15 cellular contexts compared by ENCODE assay signal in genomic region chr19:18422530-18423191, GRCh38. TPM values are rescaled to one million over a fixed set of nuclear protein-coding genes. Genes with fewer than 3 reads are reported as not detected.
DNase-seq lines count a peak whose midpoint lies in the region; ATAC-seq, FAIRE-seq and TF ChIP-seq lines count a peak whose summit lies in the region.
"Had no signal": no experiment of that assay in that cellular context is flagged by ENCODE, and none has a peak within 500 bp of the region (broad histone marks: within the 10 kb centered on the region; RNA-seq: fewer than 3 reads in every experiment).

No MANE protein-coding gene starts in this region.

- no peak for FAIRE-seq in H1 (lab: Jason Lieb, UNC)
- FAIRE-seq: frontal cortex had no signal

- H3K36me3 ChIP-seq in left ventricle myocardium inferior: no peaks in the 10 kb centered on the region
- no peaks in the 10 kb centered on the region for H3K36me3 ChIP-seq in H1 (ENCODE audit: control insufficient read depth in 2 of 4, insufficient read depth in 4 of 4, low read length in 3 of 4)
- H3K36me3 ChIP-seq in stomach smooth muscle (ENCODE audit: control insufficient read depth in 2 of 2, insufficient read depth in 2 of 2, low read length in 2 of 2): no peaks in the 10 kb centered on the region
- H3K36me3 ChIP-seq: prostate gland had no signal

- H2BK12ac ChIP-seq in H1 (ENCODE audit: low read depth, low read length): peak overlapping the region; percentile 60; the same call in 1 of the 2 replicates

- POLR2A ChIA-PET in H1 (lab: Charles Lee; ENCODE audit: partially characterized antibody): interaction anchor here (0.6 to 6.8 kb wide), 4 partner anchors 11 to 410 kb away, joined by 3 to 65 read pairs (median 15); no protein-coding TSS in a partner anchor

- no peak overlapping the region for H3K4me2 ChIP-seq in H1 (ENCODE audit: insufficient read depth in 1 of 2, low read depth in 2 of 2, low read length in 2 of 2)

- H3K27ac Mint-ChIP-seq in T-helper 2 cell treated with Interferon-gamma antibody and Interleukin-4, amounts not matched to agents 5 μg/mL and 100 μg/mL, for 36 hours: peak overlapping the region; percentile 94
- H3K27ac Mint-ChIP-seq: dendritic cell treated with granulocyte-macrophage colony-stimulating factor and Interleukin-4, amounts not matched to agents 40 ng/mL and 50 ng/mL, for 4 days had no signal

- H3K4me3 ChIP-seq in left ventricle myocardium inferior (no peak overlapping the region), H1 (ENCODE audit: extremely low read depth in 1 of 4, insufficient read depth in 2 of 4, low read depth in 3 of 4, low read length in 4 of 4) (no peak overlapping the region), stomach smooth muscle (ENCODE audit: low read length in 2 of 2) (no peak overlapping the region)
- H3K4me3 ChIP-seq: prostate gland had no signal

- no peak overlapping the region for H2BK120ac ChIP-seq in H1 (replicated peaks; ENCODE audit: low read depth, low read length)

- peak overlapping the region; percentile 12 for H3K27ac ChIP-seq in left ventricle myocardium inferior (replicated peaks)
- no peak overlapping the region for H3K27ac ChIP-seq in H1 (ENCODE audit: low read depth, low read length)
- peak overlapping the region; percentile 6 for H3K27ac ChIP-seq in stomach smooth muscle (ENCODE audit: low read length)
- H3K27ac ChIP-seq: prostate gland had no signal

- H3K56ac ChIP-seq in H1 (replicated peaks; ENCODE audit: insufficient read length, low read depth, low read length): no peak overlapping the region

- no peak overlapping the region; the same call in 1 of the 2 replicates for H3K18ac ChIP-seq in H1 (ENCODE audit: extremely low read depth, low read length)

- TF ChIP-seq CTCF in left ventricle myocardium inferior (IDR thresholded peaks at IDR 0.05; ENCODE audit: borderline replicate concordance): no peak
- TF ChIP-seq CTCF in H1 (IDR thresholded peaks at IDR 0.05; ENCODE audit: control extremely low read depth in 1 of 3, insufficient read depth in 1 of 3, low read depth in 1 of 3, low read length in 3 of 3): no peak

- H2AFZ ChIP-seq in H1 (ENCODE audit: low read length): no peak overlapping the region

- intact Hi-C loops in left ventricle myocardium inferior (cut with micrococcal nuclease): no loop called here
- intact Hi-C loops in Right ventricle myocardium superior (cut with DNase I): no loop called here
- intact Hi-C loops in posterior vena cava (cut with DNase I): no loop called here

- no peaks in the 10 kb centered on the region for H3K27me3 Mint-ChIP-seq in T-helper 2 cell treated with Interferon-gamma antibody and Interleukin-4, amounts not matched to agents 5 μg/mL and 100 μg/mL, for 36 hours (ENCODE audit: low read depth)
- H3K27me3 Mint-ChIP-seq: dendritic cell treated with granulocyte-macrophage colony-stimulating factor and Interleukin-4, amounts not matched to agents 40 ng/mL and 50 ng/mL, for 4 days had no signal

- no peak overlapping the region for H3K4ac ChIP-seq in H1 (replicated peaks; ENCODE audit: insufficient read length, low read depth, low read length)

- no peak overlapping the region for H4K8ac ChIP-seq in H1 (ENCODE audit: extremely low read depth, insufficient read depth, low read length)

- H3K23ac ChIP-seq in H1 (ENCODE audit: insufficient read length): no peak overlapping the region

- H3K14ac ChIP-seq in H1 (ENCODE audit: insufficient read length): no peak overlapping the region

- H2BK20ac ChIP-seq in H1 (ENCODE audit: low read length): no peak overlapping the region

- peaks cover 11% of the 10 kb centered on the region; the same call in 1 of the 2 replicates for H3K23me2 ChIP-seq in H1 (ENCODE audit: low read depth, low read length)

- no peak for TF ChIP-seq POLR2A in H1 (IDR thresholded peaks at IDR 0.05; ENCODE audit: control extremely low read depth in 1 of 2, low read depth in 2 of 2, low read length in 2 of 2)

- no peak overlapping the region for H2BK5ac ChIP-seq in H1 (ENCODE audit: low read depth, low read length)

- peaks cover 0 to 4% of the 10 kb centered on the region in 2 experiments; a peak in 1 of 4 replicates for H3K79me2 ChIP-seq in H1 (ENCODE audit: control insufficient read depth in 1 of 2, insufficient read depth in 2 of 2, low read length in 2 of 2)

- peak overlapping the region; percentile 46; the same call in 1 of the 2 replicates for H2BK15ac ChIP-seq in H1 (ENCODE audit: low read length)

- DNase-seq in left ventricle myocardium inferior (no peak), Right ventricle myocardium superior (no peak), H1 (ENCODE audit: low read depth in 1 of 2, low spot score in 2 of 2) (no peak), AG08396 (ENCODE audit: low spot score) (no peak), posterior vena cava (ENCODE audit: low spot score) (no peak)
- DNase-seq in T-helper 2 cell treated with Interferon-gamma antibody and Interleukin-4, amounts not matched to agents 5 μg/mL and 100 μg/mL, for 36 hours (ENCODE audit: low spot score): peak; percentile 35
- DNase-seq: KBM-7, NCI-H2107, RPMI8226 had no signal

- peaks cover 4 to 16% of the 10 kb centered on the region in 2 experiments for H4K20me1 ChIP-seq in H1 (replicated peaks in 1 of 2; ENCODE audit: control insufficient read depth in 1 of 2, insufficient read depth in 2 of 2, low read length in 2 of 2)

- ATAC-seq in Right ventricle myocardium superior (ENCODE audit: poor library complexity) (no peak), GM18907 (IDR thresholded peaks at IDR 0.05; ENCODE audit: unreplicated experiment) (no peak)

- H3K4me1 ChIP-seq in left ventricle myocardium inferior: peaks cover 85% of the 10 kb centered on the region
- H3K4me1 ChIP-seq in H1 (replicated peaks in 1 of 4; ENCODE audit: control insufficient read depth in 3 of 4, insufficient read depth in 4 of 4, low read length in 3 of 4): peaks cover 0 to 33% (median 24%) of the 10 kb centered on the region in 4 experiments; a peak in 6 of 7 replicates
- peaks cover 62% of the 10 kb centered on the region for H3K4me1 ChIP-seq in stomach smooth muscle (ENCODE audit: control insufficient read depth, insufficient read depth, low read length)

- H2AK5ac ChIP-seq in H1 (ENCODE audit: low read depth, low read length): no peak overlapping the region

- no peak for TF ChIP-seq EP300 in H1 (IDR thresholded peaks at IDR 0.05; ENCODE audit: borderline replicate concordance in 1 of 2, low read depth in 2 of 2, low read length in 2 of 2)

- H4K5ac ChIP-seq in H1 (ENCODE audit: insufficient read length, low read depth, low read length): no peak overlapping the region

- H3K9me3 ChIP-seq in left ventricle myocardium inferior (replicated peaks): no peaks in the 10 kb centered on the region
- H3K9me3 ChIP-seq in H1 (ENCODE audit: insufficient read depth in 2 of 2, low read depth in 1 of 2, low read length in 1 of 2): no peaks in the 10 kb centered on the region
- H3K9me3 ChIP-seq in stomach smooth muscle (ENCODE audit: control insufficient read depth in 2 of 2, low read length in 2 of 2): no peaks in the 10 kb centered on the region
- H3K9me3 ChIP-seq: prostate gland had no signal

- H3K27me3 ChIP-seq in left ventricle myocardium inferior (ENCODE audit: low read depth) (peaks cover 9% of the 10 kb centered on the region), H1 (replicated peaks in 1 of 4; ENCODE audit: control insufficient read depth in 3 of 4, extremely low read depth in 1 of 4, insufficient read depth in 3 of 4, low read length in 3 of 4) (peaks cover 5 to 26% (median 21%) of the 10 kb centered on the region in 4 experiments), stomach smooth muscle (ENCODE audit: control insufficient read depth in 1 of 2, insufficient read depth in 2 of 2, low read length in 2 of 2) (peaks cover 7 to 10% of the 10 kb centered on the region in 2 donors)

- no peaks in the 10 kb centered on the region for H3K9me3 Mint-ChIP-seq in T-helper 2 cell treated with Interferon-gamma antibody and Interleukin-4, amounts not matched to agents 5 μg/mL and 100 μg/mL, for 36 hours
- H3K9me3 Mint-ChIP-seq: activated naive CD4-positive, alpha-beta T cell treated with anti-CD3 and anti-CD28 coated beads, Interleukin-2, amount 50 U/mL, for 72 hours; dendritic cell treated with granulocyte-macrophage colony-stimulating factor and Interleukin-4, amounts not matched to agents 40 ng/mL and 50 ng/mL, for 4 days had no signal

- no peak overlapping the region for H4K91ac ChIP-seq in H1 (replicated peaks; ENCODE audit: insufficient read length, low read length)

- 88% methylated on average over 14 of the region's 14 CpGs; no CpG with 5 or more reads in 1 of the 2 experiments for WGBS in H1 (ENCODE audit: extremely low coverage in 1 of 2, insufficient coverage in 1 of 2, insufficient read length in 1 of 2, insufficient replicate concordance in 2 of 2, low coverage in 1 of 2, low lambda C conversion rate in 2 of 2, missing lambda C conversion rate in 1 of 2), 2 experiments

- H3K79me1 ChIP-seq in H1 (ENCODE audit: low read depth, low read length): peaks cover 3% of the 10 kb centered on the region; the same call in 1 of the 2 replicates

- H3K9ac ChIP-seq in H1 (replicated peaks in 1 of 4; ENCODE audit: extremely low read depth in 1 of 4, low read depth in 3 of 4, low read length in 3 of 4) (no peak overlapping the region), stomach smooth muscle (ENCODE audit: low read length in 2 of 2) (no peak overlapping the region)

- peaks cover 14% of the 10 kb centered on the region for H3K36me3 Mint-ChIP-seq in T-helper 2 cell treated with Interferon-gamma antibody and Interleukin-4, amounts not matched to agents 5 μg/mL and 100 μg/mL, for 36 hours (ENCODE audit: low read depth)

- CTCF ChIA-PET in H1 (lab: Charles Lee; ENCODE audit: partially characterized antibody): interaction anchor here (0.6 to 4.1 kb wide), 11 partner anchors 10 to 94 kb away, joined by 3 to 30 read pairs (median 4); no protein-coding TSS in a partner anchor

- H3K4me1 Mint-ChIP-seq in T-helper 2 cell treated with Interferon-gamma antibody and Interleukin-4, amounts not matched to agents 5 μg/mL and 100 μg/mL, for 36 hours (ENCODE audit: low read depth): peaks cover 50% of the 10 kb centered on the region

- H3K4me3 Mint-ChIP-seq in T-helper 2 cell treated with Interferon-gamma antibody and Interleukin-4, amounts not matched to agents 5 μg/mL and 100 μg/mL, for 36 hours: peak overlapping the region; percentile 98
- H3K4me3 Mint-ChIP-seq: dendritic cell treated with granulocyte-macrophage colony-stimulating factor and Interleukin-4, amounts not matched to agents 40 ng/mL and 50 ng/mL, for 4 days had no signal

- no peak for TF ChIP-seq RAD21 in H1 (IDR thresholded peaks at IDR 0.05 in 1 of 2, conservative IDR thresholded peaks at IDR 0.05 in 1 of 2; ENCODE audit: low read depth in 2 of 2, low read length in 2 of 2)

RNA-seq across cellular contexts. Expression of gene SSBP4, which starts 3.5 kb away (rescaled TPM):
- 30.8 TPM for total RNA-seq in left ventricle myocardium inferior
- 30.4 TPM for total RNA-seq in Right ventricle myocardium superior
- total RNA-seq in H1 (2021; fragmentation: NEBNext Ultra II Directional; extraction: Animal tissue kit (Norgen Biotek cat#: 25700)): 26.4 and 30.5 TPM in 2 replicates
- polyA plus RNA-seq in H1 (2011; rRNA removed): 33.7 and 51.3 TPM in 2 replicates
- 28.5 TPM for polyA plus RNA-seq in H1 (2011; cell fraction: cytosol; rRNA removed)
- polyA plus RNA-seq in H1 (2011; cell fraction: nucleus; rRNA removed): 60.9 TPM
- polyA plus RNA-seq in H1 (2012, experiment 1 of 2): 11.5 to 29.1 TPM (median 22.0 TPM) in 4 replicates
- 26.6 TPM for polyA plus RNA-seq in H1 (2012, experiment 2 of 2)
- 40.7 TPM for polyA plus RNA-seq in H1 (2013, experiment 1 of 2)
- polyA plus RNA-seq in H1 (2013, experiment 2 of 2): 42.3 TPM
- polyA minus RNA-seq in H1 (2011; rRNA and poly(A)+ RNA removed): 1.9 and 3.2 TPM in 2 replicates
- polyA minus RNA-seq in H1 (2011; cell fraction: cytosol; rRNA and poly(A)+ RNA removed): 25.3 TPM
- 21.7 TPM for polyA minus RNA-seq in H1 (2011; cell fraction: nucleus; rRNA and poly(A)+ RNA removed)
- 10 to 100 TPM; 54.4 to 56.9 TPM for total RNA-seq in posterior vena cava

RNA-seq across cellular contexts. Expression of gene ISYNA1, which starts 15.3 kb away (rescaled TPM):
- total RNA-seq in left ventricle myocardium inferior: 24.1 TPM
- total RNA-seq in Right ventricle myocardium superior: 26.0 TPM
- total RNA-seq in H1 (2021; fragmentation: NEBNext Ultra II Directional; extraction: Animal tissue kit (Norgen Biotek cat#: 25700)): 207 and 215 TPM in 2 replicates
- polyA plus RNA-seq in H1 (2011; rRNA removed): 264 and 330 TPM in 2 replicates
- 164 TPM for polyA plus RNA-seq in H1 (2011; cell fraction: cytosol; rRNA removed)
- 558 TPM for polyA plus RNA-seq in H1 (2011; cell fraction: nucleus; rRNA removed)
- polyA plus RNA-seq in H1 (2012, experiment 1 of 2): 147 to 255 TPM (median 231 TPM) in 4 replicates
- polyA plus RNA-seq in H1 (2012, experiment 2 of 2): 269 TPM
- 172 TPM for polyA plus RNA-seq in H1 (2013, experiment 1 of 2)
- polyA plus RNA-seq in H1 (2013, experiment 2 of 2): 158 TPM
- 67.7 and 79.7 TPM in 2 replicates for polyA minus RNA-seq in H1 (2011; rRNA and poly(A)+ RNA removed)
- 153 TPM for polyA minus RNA-seq in H1 (2011; cell fraction: cytosol; rRNA and poly(A)+ RNA removed)
- polyA minus RNA-seq in H1 (2011; cell fraction: nucleus; rRNA and poly(A)+ RNA removed): 97.1 TPM
- total RNA-seq in posterior vena cava: 10 to 100 TPM; 27.5 to 28.1 TPM

RNA-seq across cellular contexts. Expression of gene LRRC25, which starts 25.2 kb away (rescaled TPM):
- total RNA-seq in left ventricle myocardium inferior (2.4 TPM), Right ventricle myocardium superior (3.6 TPM), posterior vena cava (10 to 100 TPM in 1 of 2 donors, 1 to 10 TPM in 1; 6.8 to 16.8 TPM)
- total RNA-seq in H1 (2021; fragmentation: NEBNext Ultra II Directional; extraction: Animal tissue kit (Norgen Biotek cat#: 25700)): 0.20 and 0.23 TPM in 2 replicates
- 0.31 and 0.41 TPM in 2 replicates for polyA plus RNA-seq in H1 (2011; rRNA removed)
- 0.35 TPM for polyA plus RNA-seq in H1 (2011; cell fraction: cytosol; rRNA removed)
- polyA plus RNA-seq in H1 (2011; cell fraction: nucleus; rRNA removed): 0.30 TPM
- 0.09 to 0.29 TPM (median 0.19 TPM) in 3 of 4 replicates, not detected in the other for polyA plus RNA-seq in H1 (2012, experiment 1 of 2)
- 0.16 TPM for polyA plus RNA-seq in H1 (2012, experiment 2 of 2)
- polyA plus RNA-seq in H1 (2013, experiment 1 of 2): 0.14 TPM
- polyA plus RNA-seq in H1 (2013, experiment 2 of 2): 0.13 TPM
- 0.35 and 0.46 TPM in 2 replicates for polyA minus RNA-seq in H1 (2011; rRNA and poly(A)+ RNA removed)
- not detected for polyA minus RNA-seq in H1 (2011; cell fraction: cytosol; rRNA and poly(A)+ RNA removed)
- not detected for polyA minus RNA-seq in H1 (2011; cell fraction: nucleus; rRNA and poly(A)+ RNA removed)
- total RNA-seq: activated naive CD4-positive, alpha-beta T cell treated with anti-CD3 and anti-CD28 coated beads, Interleukin-2, amount 50 U/mL, for 72 hours had no signal

RNA-seq across cellular contexts. Expression of gene GDF15, which starts 36.7 kb away (rescaled TPM):
- total RNA-seq in left ventricle myocardium inferior (0.33 TPM), Right ventricle myocardium superior (0.54 TPM), posterior vena cava (1 to 10 TPM; 3.1 to 4.5 TPM)
- 4.1 and 5.0 TPM in 2 replicates for total RNA-seq in H1 (2021; fragmentation: NEBNext Ultra II Directional; extraction: Animal tissue kit (Norgen Biotek cat#: 25700))
- polyA plus RNA-seq in H1 (2011; rRNA removed): 8.5 and 18.8 TPM in 2 replicates
- polyA plus RNA-seq in H1 (2011; cell fraction: cytosol; rRNA removed): 8.2 TPM
- polyA plus RNA-seq in H1 (2011; cell fraction: nucleus; rRNA removed): 17.2 TPM
- 4.9 to 6.1 TPM (median 5.6 TPM) in 4 replicates for polyA plus RNA-seq in H1 (2012, experiment 1 of 2)
- 5.5 TPM for polyA plus RNA-seq in H1 (2012, experiment 2 of 2)
- polyA plus RNA-seq in H1 (2013, experiment 1 of 2): 11.8 TPM
- 14.4 TPM for polyA plus RNA-seq in H1 (2013, experiment 2 of 2)
- polyA minus RNA-seq in H1 (2011; rRNA and poly(A)+ RNA removed): 1.1 and 2.9 TPM in 2 replicates
- 6.8 TPM for polyA minus RNA-seq in H1 (2011; cell fraction: cytosol; rRNA and poly(A)+ RNA removed)
- polyA minus RNA-seq in H1 (2011; cell fraction: nucleus; rRNA and poly(A)+ RNA removed): 9.7 TPM
- total RNA-seq: frontal cortex had no signal
